Comparison of ENCODE assay signal across 8 cellular contexts in genomic region chr15:64892850-64893403, GRCh38. TPM values are rescaled to one million over a fixed set of nuclear protein-coding genes. Genes with fewer than 3 reads are reported as not detected.
DNase-seq lines count a peak whose midpoint lies in the region; ATAC-seq, FAIRE-seq and TF ChIP-seq lines count a peak whose summit lies in the region.

No MANE protein-coding gene starts in this region.

- TF ChIP-seq CTCF in endothelial cell (IDR thresholded peaks at IDR 0.05; ENCODE audit: unreplicated experiment) (no peak), body of pancreas (IDR thresholded peaks at IDR 0.05) (no peak)

- H3K4me1 Mint-ChIP-seq in T-helper 2 cell treated with Interferon-gamma antibody and Interleukin-4, amounts not matched to agents 5 μg/mL and 100 μg/mL, for 36 hours (ENCODE audit: low read depth) = peaks cover 65% of the 10 kb centered on the region
- H3K4me1 Mint-ChIP-seq in endothelial cell (ENCODE audit: unreplicated experiment) = peaks cover 49% of the 10 kb centered on the region

- no peaks in the 10 kb centered on the region for H3K36me3 ChIP-seq in body of pancreas (replicated peaks in 1 of 2; ENCODE audit: insufficient read depth in 1 of 2, low read depth in 2 of 2)

- no peaks in the 10 kb centered on the region for H3K36me3 Mint-ChIP-seq in T-helper 2 cell treated with Interferon-gamma antibody and Interleukin-4, amounts not matched to agents 5 μg/mL and 100 μg/mL, for 36 hours (ENCODE audit: low read depth)
- peaks cover 2% of the 10 kb centered on the region for H3K36me3 Mint-ChIP-seq in endothelial cell (ENCODE audit: low read depth, unreplicated experiment)

- no peak for DNase-seq in GM19239 (ENCODE audit: insufficient read length, low spot score)
- DNase-seq in T-helper 2 cell treated with Interferon-gamma antibody and Interleukin-4, amounts not matched to agents 5 μg/mL and 100 μg/mL, for 36 hours (ENCODE audit: low spot score) = peak; percentile 53
- DNase-seq in endothelial cell (ENCODE audit: low spot score) = no peak
- DNase-seq in stimulated activated CD4-positive, alpha-beta T cell treated with anti-CD3 and anti-CD28 coated beads, Interleukin-2, amount 100 ng/mL, for 24 hours = peak; percentile 46 to 49
- DNase-seq in NCI-H2171 treated with DMSO at 0.1 percent for 48 hours (lab: John Stamatoyannopoulos, UW) = no peak
- no peak for DNase-seq in body of pancreas
- no peak for DNase-seq in NCI-H1092 treated with DMSO at 0.1 percent for 48 hours (lab: John Stamatoyannopoulos, UW)
- no peak for DNase-seq in mesenteric fat pad (ENCODE audit: low spot score)

- H3K27ac Mint-ChIP-seq in T-helper 2 cell treated with Interferon-gamma antibody and Interleukin-4, amounts not matched to agents 5 μg/mL and 100 μg/mL, for 36 hours = peak overlapping the region; percentile 99
- no peak overlapping the region for H3K27ac Mint-ChIP-seq in endothelial cell (ENCODE audit: unreplicated experiment)

- peak overlapping the region in 2 of 4 donors; percentile 52 to 73 for H3K27ac ChIP-seq in body of pancreas

- 89 to 93% methylated on average over 8 of the region's 8 CpGs for WGBS in body of pancreas, 2 donors

- H3K9me3 Mint-ChIP-seq in T-helper 2 cell treated with Interferon-gamma antibody and Interleukin-4, amounts not matched to agents 5 μg/mL and 100 μg/mL, for 36 hours = no peaks in the 10 kb centered on the region
- no peaks in the 10 kb centered on the region for H3K9me3 Mint-ChIP-seq in endothelial cell (ENCODE audit: unreplicated experiment)

- peaks cover 4% of the 10 kb centered on the region for H3K4me1 ChIP-seq in body of pancreas

- FAIRE-seq in GM19239 (lab: Jason Lieb, UNC) = peak; percentile 14

- H3K9me3 ChIP-seq in body of pancreas = no peaks in the 10 kb centered on the region

- intact Hi-C loops in body of pancreas (cut with DNase I) = no loop called here

- ATAC-seq in body of pancreas = no peak

- H3K4me3 ChIP-seq in body of pancreas = no peak overlapping the region

- no peaks in the 10 kb centered on the region for H3K27me3 ChIP-seq in body of pancreas

- no peaks in the 10 kb centered on the region for H3K27me3 Mint-ChIP-seq in T-helper 2 cell treated with Interferon-gamma antibody and Interleukin-4, amounts not matched to agents 5 μg/mL and 100 μg/mL, for 36 hours (ENCODE audit: low read depth)
- H3K27me3 Mint-ChIP-seq in endothelial cell (ENCODE audit: unreplicated experiment) = peaks cover 8% of the 10 kb centered on the region

- TF ChIP-seq POLR2A in body of pancreas (IDR thresholded peaks at IDR 0.05) = no peak

- H3K4me3 Mint-ChIP-seq in T-helper 2 cell treated with Interferon-gamma antibody and Interleukin-4, amounts not matched to agents 5 μg/mL and 100 μg/mL, for 36 hours = peak overlapping the region; percentile 90
- H3K4me3 Mint-ChIP-seq in endothelial cell (ENCODE audit: unreplicated experiment) = peak overlapping the region; percentile 51

RNA-seq across cellular contexts. Expression of gene ANKDD1A, which starts 18.8 kb away (rescaled TPM):
- total RNA-seq in endothelial cell (ENCODE audit: unreplicated experiment) = 6.9 TPM
- 10 to 100 TPM in 1 of 2 donors, 1 to 10 TPM in 1; 3.9 to 18.8 TPM for total RNA-seq in body of pancreas
- total RNA-seq in mesenteric fat pad = 19.3 TPM

RNA-seq across cellular contexts. Expression of gene PLEKHO2, which starts 51.2 kb away (rescaled TPM):
- total RNA-seq in endothelial cell (ENCODE audit: unreplicated experiment) (33.4 TPM), body of pancreas (1 to 10 TPM; 7.0 to 9.9 TPM), mesenteric fat pad (87.5 TPM)

Comparison
In these comparisons a context has a peak if more than half of its experiments do, and no peak if none do; other contexts are left out.
1. DNase-seq: peak in T-helper 2 cell treated with Interferon-gamma antibody and Interleukin-4, amounts not matched to agents 5 μg/mL and 100 μg/mL, for 36 hours (single experiment) and stimulated activated CD4-positive, alpha-beta T cell treated with anti-CD3 and anti-CD28 coated beads, Interleukin-2, amount 100 ng/mL, for 24 hours (2 of 2); none in GM19239 (single experiment), endothelial cell (single experiment), NCI-H2171 treated with DMSO at 0.1 percent for 48 hours (single experiment), body of pancreas (0 of 4), NCI-H1092 treated with DMSO at 0.1 percent for 48 hours (single experiment) and mesenteric fat pad (single experiment).